Comparison of ENCODE assay signal across 8 cellular contexts in genomic region chr6:161374971-161375873, GRCh38.
DNase-seq lines count a peak whose midpoint lies in the region; ATAC-seq and TF ChIP-seq lines count a peak whose summit lies in the region.

No MANE protein-coding gene starts in this region.

- peak; percentile 32 for TF ChIP-seq CTCF in choroid plexus epithelial cell (conservative IDR thresholded peaks at IDR 0.05; ENCODE audit: low read depth, low read length)
- no peak for TF ChIP-seq CTCF in mucosa of descending colon (IDR thresholded peaks at IDR 0.05)
- TF ChIP-seq CTCF in GM13976 (IDR thresholded peaks at IDR 0.05; ENCODE audit: borderline replicate concordance, control extremely low read depth, extremely low read depth, insufficient read depth, missing control alignments): no peak

- ATAC-seq in mucosa of descending colon (peak; percentile 88), GM19023 (IDR thresholded peaks at IDR 0.05; ENCODE audit: unreplicated experiment) (no peak), GM19395 (IDR thresholded peaks at IDR 0.05; ENCODE audit: unreplicated experiment) (no peak)

- no peaks in the 10 kb centered on the region for H3K9me3 ChIP-seq in mucosa of descending colon

- intact Hi-C loops in mucosa of descending colon (cut with DNase I, micrococcal nuclease): loop anchor here (5.0 kb wide), 2 partner anchors 443 to 448 kb away; no protein-coding TSS in a partner anchor

- DNase-seq in DMS153 (lab: John Stamatoyannopoulos, UW): peak; percentile 20
- peak; percentile 23 for DNase-seq in NCI-H510A (lab: John Stamatoyannopoulos, UW)
- no peak for DNase-seq in choroid plexus epithelial cell (ENCODE audit: low read depth)
- peak; percentile 74 to 88 (median 83) for DNase-seq in mucosa of descending colon
- DNase-seq in EL: no peak
- DNase-seq in GM13976 (ENCODE audit: low spot score): no peak

- in situ Hi-C loops in GM13976 (cut with MboI; ENCODE audit: low sequenced_read_pairs, unreplicated experiment): loop anchor here (5.0 to 10.0 kb wide), 3 partner anchors 230 to 640 kb away; no protein-coding TSS in a partner anchor

- H3K36me3 ChIP-seq in mucosa of descending colon (ENCODE audit: low read depth): no peaks in the 10 kb centered on the region

- H3K4me1 ChIP-seq in mucosa of descending colon (ENCODE audit: low read depth): no peaks in the 10 kb centered on the region

- H3K4me3 ChIP-seq in choroid plexus epithelial cell (ENCODE audit: low read depth, low read length): no peak overlapping the region
- H3K4me3 ChIP-seq in mucosa of descending colon: no peak overlapping the region

Comparison
In these comparisons a context has a peak if more than half of its experiments do, and no peak if none do; other contexts are left out.
1. DNase-seq: peak in DMS153 (single experiment), NCI-H510A (single experiment) and mucosa of descending colon (3 of 3); none in choroid plexus epithelial cell (single experiment), EL (single experiment) and GM13976 (single experiment).